Comparison of ENCODE assay signal across 18 cellular contexts in the genomic region with DNA sequence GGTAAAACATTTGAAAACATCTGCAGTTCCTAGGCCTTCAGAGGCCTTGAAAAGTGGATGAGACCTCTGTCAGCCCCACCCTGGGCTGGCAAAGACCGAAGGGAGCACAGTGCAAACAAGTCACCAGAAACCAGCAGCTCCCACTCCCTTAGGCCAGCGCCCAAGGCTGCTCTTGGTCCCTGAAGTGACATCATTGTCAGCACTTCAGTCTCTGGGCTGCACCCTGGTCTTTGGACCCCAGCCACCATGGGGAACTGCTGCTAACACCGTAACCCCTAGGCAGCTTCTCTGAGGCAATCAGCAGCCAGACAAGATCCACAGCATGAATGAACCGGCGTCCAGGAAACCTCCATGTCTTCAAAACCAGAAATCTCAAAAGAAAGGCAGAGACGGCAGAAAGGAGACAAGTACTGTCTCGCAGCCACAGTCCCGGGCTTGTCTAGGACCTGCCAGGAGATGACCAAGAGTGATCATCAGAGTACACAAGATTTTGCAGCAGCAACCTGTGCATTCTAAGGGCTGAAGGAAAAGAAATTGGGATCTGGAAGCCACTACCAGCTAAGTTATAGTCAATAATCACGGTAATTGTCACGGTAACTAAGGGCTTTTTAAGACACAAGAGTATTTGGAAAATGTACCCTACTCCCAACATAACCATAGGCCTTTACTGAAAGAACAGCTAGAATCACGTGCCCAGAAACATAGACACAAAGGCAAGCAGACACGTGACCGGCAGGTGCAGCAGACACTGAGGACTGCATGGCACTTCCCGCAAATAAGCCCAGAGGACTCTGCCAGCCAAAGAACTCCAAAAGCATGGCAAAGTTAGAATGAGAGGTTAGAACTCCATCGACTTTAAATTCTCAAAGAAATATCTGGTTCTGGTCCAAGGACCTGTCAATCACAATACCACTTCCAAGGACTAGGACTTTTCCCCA. TPM values are rescaled to one million over a fixed set of nuclear protein-coding genes. Genes with fewer than 3 reads are reported as not detected.
DNase-seq lines count a peak whose midpoint lies in the region; ATAC-seq and TF ChIP-seq lines count a peak whose summit lies in the region.
"Had no signal": no experiment of that assay in that cellular context is flagged by ENCODE, and none has a peak within 500 bp of the region (broad histone marks: within the 10 kb centered on the region; RNA-seq: fewer than 3 reads in every experiment).

No MANE protein-coding gene starts in this region.

- no peak overlapping the region for H3K23ac ChIP-seq in trophoblast cell (ENCODE audit: low read length)

- H3K36me3 ChIP-seq in trophoblast cell (ENCODE audit: control insufficient read depth in 1 of 2, insufficient read depth in 2 of 2, low read length in 2 of 2): no peaks in the 10 kb centered on the region
- H3K36me3 ChIP-seq: adrenal gland, suprapubic skin had no signal

- H3K4me2 ChIP-seq in trophoblast cell (ENCODE audit: low read length): no peak overlapping the region

- no peak overlapping the region for H4K91ac ChIP-seq in trophoblast cell (ENCODE audit: low read depth, low read length)

- no peak overlapping the region for H3K18ac ChIP-seq in trophoblast cell (ENCODE audit: low read length)

- no peaks in the 10 kb centered on the region for H3K79me2 ChIP-seq in trophoblast cell (ENCODE audit: control insufficient read depth, insufficient read depth, low read length, poor library complexity)

- no peak for TF ChIP-seq CTCF in epithelial cell of esophagus (IDR thresholded peaks at IDR 0.05; ENCODE audit: insufficient read depth, low read depth, low read length, missing control alignments)

- H2AFZ ChIP-seq in trophoblast cell (ENCODE audit: insufficient read depth, low read length, poor library complexity): no peak overlapping the region

- no peak overlapping the region for H2AK5ac ChIP-seq in trophoblast cell (ENCODE audit: low read length)

- no peak overlapping the region for H3K9ac ChIP-seq in trophoblast cell (ENCODE audit: low read length)

- H4K12ac ChIP-seq in trophoblast cell (ENCODE audit: low read depth, low read length): no peak overlapping the region

- no CpG with 5 or more reads among the region's 15 CpGs for WGBS in trophoblast cell (ENCODE audit: extremely low coverage, insufficient coverage, insufficient read length)
- WGBS in right cardiac atrium: 79% methylated on average over 15 of the region's 15 CpGs

- H3K4me1 ChIP-seq in trophoblast cell (ENCODE audit: control insufficient read depth in 1 of 2, insufficient read depth in 2 of 2, low read length in 2 of 2) (peaks cover 21 to 25% of the 10 kb centered on the region in 2 experiments), right cardiac atrium (ENCODE audit: control insufficient read depth, insufficient read depth, low read length) (no peaks in the 10 kb centered on the region)
- H3K4me1 ChIP-seq: adrenal gland, Caco-2 had no signal

- no peak overlapping the region for H3K4me3 ChIP-seq in epithelial cell of esophagus (ENCODE audit: low read length)
- H3K4me3 ChIP-seq in trophoblast cell (ENCODE audit: low read depth, low read length): no peak overlapping the region
- H3K4me3 ChIP-seq in right cardiac atrium (ENCODE audit: low read length): no peak overlapping the region
- H3K4me3 ChIP-seq: adrenal gland, suprapubic skin had no signal

- no peak for ATAC-seq in right cardiac atrium
- no peak for ATAC-seq in GM21737 (IDR thresholded peaks at IDR 0.05; ENCODE audit: unreplicated experiment)
- ATAC-seq in HG03460 (IDR thresholded peaks at IDR 0.05; ENCODE audit: unreplicated experiment): no peak
- ATAC-seq: PC-3 had no signal

- H3K79me1 ChIP-seq in trophoblast cell (ENCODE audit: low read length): peaks cover 6% of the 10 kb centered on the region

- no peak overlapping the region for H3K4ac ChIP-seq in trophoblast cell (ENCODE audit: low read depth, low read length)

- DNase-seq in HuH-7 (ENCODE audit: low spot score) (peak; percentile 30), NCI-H2107 (lab: John Stamatoyannopoulos, UW) (peak; percentile 27), epithelial cell of esophagus (ENCODE audit: low read depth) (peak; percentile 26), trophoblast cell (no peak), right cardiac atrium (no peak)
- DNase-seq in activated CD4-positive, alpha-beta T cell treated with anti-CD3 and anti-CD28 coated beads, Interleukin-2, amount 50 U/mL, for 48 hours: no peak
- DNase-seq: activated CD4-positive, CD25-positive, alpha-beta regulatory T cell treated with anti-CD3 and anti-CD28 coated beads, Interleukin-2, amount 50 U/mL, for 72 hours; Caco-2; effector CD4-positive, alpha-beta T cell; GDM1; hypothalamus; NCI-H524; PC-3; stimulated activated CD4-positive, alpha-beta T cell treated with anti-CD3 and anti-CD28 coated beads, Interleukin-4, amount 100 ng/mL, for 1 hour had no signal

- no peak overlapping the region for H4K8ac ChIP-seq in trophoblast cell (ENCODE audit: low read depth, low read length)

- intact Hi-C loops in right cardiac atrium (cut with DNase I): no loop called here

- H2BK5ac ChIP-seq in trophoblast cell (ENCODE audit: low read depth, low read length, poor library complexity): no peak overlapping the region

- H3K27ac ChIP-seq in trophoblast cell (ENCODE audit: low read depth, low read length) (no peak overlapping the region), right cardiac atrium (ENCODE audit: low read length) (no peak overlapping the region)
- H3K27ac ChIP-seq: adrenal gland, suprapubic skin had no signal

- H3K27me3 ChIP-seq in trophoblast cell (ENCODE audit: insufficient read depth, low read length) (no peaks in the 10 kb centered on the region), right cardiac atrium (ENCODE audit: control insufficient read depth, insufficient read depth) (no peaks in the 10 kb centered on the region)
- H3K27me3 ChIP-seq: adrenal gland, suprapubic skin had no signal

- no peaks in the 10 kb centered on the region for H3K9me3 ChIP-seq in trophoblast cell (ENCODE audit: insufficient read depth, low read depth, low read length)
- H3K9me3 ChIP-seq in right cardiac atrium (ENCODE audit: control insufficient read depth, low read length): no peaks in the 10 kb centered on the region
- H3K9me3 ChIP-seq: adrenal gland, suprapubic skin had no signal

- H3K14ac ChIP-seq in trophoblast cell (ENCODE audit: low read length): peak overlapping the region; percentile 11

- H2BK120ac ChIP-seq in trophoblast cell (ENCODE audit: insufficient read depth, low read length, poor library complexity): no peak overlapping the region

- no peak overlapping the region for H2BK12ac ChIP-seq in trophoblast cell (ENCODE audit: low read length)

RNA-seq across cellular contexts. Expression of a gene that starts 23.3 kb away (rescaled TPM):
- polyA plus RNA-seq in trophoblast cell (2013): 0.22 and 0.24 TPM in 2 replicates
- 10 to 100 TPM in 2 of 4 donors, 1 to 10 TPM in 2; 4.9 to 12.8 (median 8.4) TPM for total RNA-seq in right cardiac atrium
- 2.1 TPM for polyA plus RNA-seq in right cardiac atrium
- total RNA-seq: Caco-2, PC-3 had no signal

Comparison
In these comparisons a context has a peak if more than half of its experiments do, and no peak if none do; other contexts are left out.
1. DNase-seq: peak in HuH-7 (single experiment), NCI-H2107 (single experiment) and epithelial cell of esophagus (single experiment); none in trophoblast cell (0 of 2), activated CD4-positive, alpha-beta T cell treated with anti-CD3 and anti-CD28 coated beads, Interleukin-2, amount 50 U/mL, for 48 hours (0 of 2) and right cardiac atrium (0 of 3).